In genomic region chr4:89256203-89256800, GRCh38 we compare ENCODE assay signal across 19 cellular contexts. TPM values are rescaled to one million over a fixed set of nuclear protein-coding genes. Genes with fewer than 3 reads are reported as not detected.
DNase-seq lines count a peak whose midpoint lies in the region; ATAC-seq and TF ChIP-seq lines count a peak whose summit lies in the region.
"Had no signal": no experiment of that assay in that cellular context is flagged by ENCODE, and none has a peak within 500 bp of the region (broad histone marks: within the 10 kb centered on the region; RNA-seq: fewer than 3 reads in every experiment).

No MANE protein-coding gene starts in this region.

- BruUV-seq in OCI-LY7 (replicated peaks; lab: Mats Ljungman, UMichigan) = no TSS peak

- no peaks in the 10 kb centered on the region for H3K79me1 ChIP-seq in trophoblast cell (ENCODE audit: low read length)

- no peak overlapping the region for H3K14ac ChIP-seq in trophoblast cell (ENCODE audit: low read length)

- no peaks in the 10 kb centered on the region for H3K9me3 Mint-ChIP-seq in activated T-helper 17 cell treated with anti-CD3 and anti-CD28 coated beads, Interleukin-2, amount 50 U/mL, for 72 hours
- H3K9me3 Mint-ChIP-seq in stimulated activated effector memory CD8-positive, alpha-beta T cell treated with anti-CD3 and anti-CD28 coated beads, Interleukin-12 subunit alpha, Interleukin-12 subunit beta, amount 100 ng/mL, for 72 hours = peaks cover 2% of the 10 kb centered on the region

- no peak overlapping the region for H2BK12ac ChIP-seq in trophoblast cell (ENCODE audit: low read length)

- no peak overlapping the region for H3K18ac ChIP-seq in trophoblast cell (ENCODE audit: low read length)

- DNase-seq in heart right ventricle (no peak), cardiac septum (ENCODE audit: low spot score) (no peak), NCI-H2227 treated with DMSO at 0.1 percent for 48 hours (lab: John Stamatoyannopoulos, UW) (peak; percentile 15), OCI-LY7 (ENCODE audit: low spot score) (no peak), trophoblast cell (no peak)
- DNase-seq in stimulated activated effector memory CD8-positive, alpha-beta T cell treated with anti-CD3 and anti-CD28 coated beads, Interleukin-12 subunit alpha, Interleukin-12 subunit beta, amount 100 ng/mL, for 72 hours (ENCODE audit: low spot score in 2 of 2) = no peak
- DNase-seq: activated naive CD4-positive, alpha-beta T cell; GDM1; HCEC 1CT; hippocampal formation; IMR-90; kidney; mesenchymal stem cell; stimulated activated CD8-positive, alpha-beta memory T cell treated with anti-CD3 and anti-CD28 coated beads, Interleukin-4, amount 100 ng/mL, for 48 hours; SW 1271 had no signal

- H3K4me1 Mint-ChIP-seq in activated T-helper 17 cell treated with anti-CD3 and anti-CD28 coated beads, Interleukin-2, amount 50 U/mL, for 72 hours = peaks cover 84% of the 10 kb centered on the region
- peaks cover 90% of the 10 kb centered on the region for H3K4me1 Mint-ChIP-seq in stimulated activated effector memory CD8-positive, alpha-beta T cell treated with anti-CD3 and anti-CD28 coated beads, Interleukin-12 subunit alpha, Interleukin-12 subunit beta, amount 100 ng/mL, for 72 hours

- H3K4me3 Mint-ChIP-seq in activated T-helper 17 cell treated with anti-CD3 and anti-CD28 coated beads, Interleukin-2, amount 50 U/mL, for 72 hours = peak overlapping the region; percentile 74
- H3K4me3 Mint-ChIP-seq in stimulated activated effector memory CD8-positive, alpha-beta T cell treated with anti-CD3 and anti-CD28 coated beads, Interleukin-12 subunit alpha, Interleukin-12 subunit beta, amount 100 ng/mL, for 72 hours = peak overlapping the region; percentile 45

- no peak overlapping the region for H4K91ac ChIP-seq in trophoblast cell (ENCODE audit: low read depth, low read length)

- H3K27me3 ChIP-seq in heart right ventricle (no peaks in the 10 kb centered on the region), trophoblast cell (ENCODE audit: insufficient read depth, low read length) (no peaks in the 10 kb centered on the region)
- H3K27me3 ChIP-seq: ascending aorta had no signal

- peaks cover 21% of the 10 kb centered on the region for H3K36me3 Mint-ChIP-seq in activated T-helper 17 cell treated with anti-CD3 and anti-CD28 coated beads, Interleukin-2, amount 50 U/mL, for 72 hours (ENCODE audit: low read depth)
- peaks cover 26% of the 10 kb centered on the region for H3K36me3 Mint-ChIP-seq in stimulated activated effector memory CD8-positive, alpha-beta T cell treated with anti-CD3 and anti-CD28 coated beads, Interleukin-12 subunit alpha, Interleukin-12 subunit beta, amount 100 ng/mL, for 72 hours

- H3K4me2 ChIP-seq in OCI-LY7 (ENCODE audit: low read length) (no peak overlapping the region), trophoblast cell (ENCODE audit: low read length) (no peak overlapping the region)

- H2BK5ac ChIP-seq in trophoblast cell (ENCODE audit: low read depth, low read length, poor library complexity) = no peak overlapping the region

- no peak overlapping the region for H3K4ac ChIP-seq in trophoblast cell (ENCODE audit: low read depth, low read length)

- 35 to 52% methylated on average over 3 of the region's 3 CpGs for WGBS in heart right ventricle, 2 donors
- WGBS in trophoblast cell (ENCODE audit: extremely low coverage, insufficient coverage, insufficient read length) = no CpG with 5 or more reads among the region's 3 CpGs

- peak in 4 of 8 donors; percentile 25 to 43 (median 28) for ATAC-seq in heart right ventricle
- peak; percentile 57 for ATAC-seq in activated T-helper 17 cell treated with anti-CD3 and anti-CD28 coated beads, Interleukin-2, amount 50 U/mL, for 72 hours (replicated peaks)
- ATAC-seq in stimulated activated effector memory CD8-positive, alpha-beta T cell treated with anti-CD3 and anti-CD28 coated beads, Interleukin-12 subunit alpha, Interleukin-12 subunit beta, amount 100 ng/mL, for 72 hours = peak; percentile 61
- ATAC-seq in HG02981 (IDR thresholded peaks at IDR 0.05; ENCODE audit: unreplicated experiment) = no peak

- intact Hi-C loops in heart right ventricle (cut with DNase I) = loop anchor here in 6 of 10 donors (5.0 kb wide), 3 partner anchors 36 to 46 kb away; no protein-coding TSS in a partner anchor
- intact Hi-C loops in cardiac septum (cut with DNase I) = loop anchor here (5.0 kb wide), 1 partner anchor 51 kb away; the partner anchor contains the start of gene GPRIN3
- intact Hi-C loops in OCI-LY7 (cut with micrococcal nuclease; ENCODE audit: unreplicated experiment) = no loop called here

- no peaks in the 10 kb centered on the region for H3K9me2 ChIP-seq in OCI-LY7 (ENCODE audit: insufficient read depth, low read length)

- H3K4me1 ChIP-seq in heart right ventricle = peaks cover 2 to 59% (median 25%) of the 10 kb centered on the region in 9 donors
- H3K4me1 ChIP-seq in OCI-LY7 (ENCODE audit: insufficient read depth, low read length, poor library complexity, severe bottlenecking) = no peaks in the 10 kb centered on the region
- no peaks in the 10 kb centered on the region for H3K4me1 ChIP-seq in trophoblast cell (ENCODE audit: control insufficient read depth in 1 of 2, insufficient read depth in 2 of 2, low read length in 2 of 2)
- H3K4me1 ChIP-seq: ascending aorta had no signal

- H4K20me1 ChIP-seq in OCI-LY7 (ENCODE audit: insufficient read depth, low read length) = no peaks in the 10 kb centered on the region

- no peak for TF ChIP-seq CTCF in heart right ventricle (IDR thresholded peaks at IDR 0.05)
- TF ChIP-seq CTCF in OCI-LY7 (conservative IDR thresholded peaks at IDR 0.05; ENCODE audit: low read length) = no peak

- H3K27ac ChIP-seq in heart right ventricle (peak overlapping the region in 6 of 10 donors; percentile 3 to 54 (median 28)), OCI-LY7 (ENCODE audit: low read depth, low read length, poor library complexity, severe bottlenecking) (no peak overlapping the region), trophoblast cell (ENCODE audit: low read depth, low read length) (no peak overlapping the region)
- H3K27ac ChIP-seq: ascending aorta, thoracic aorta had no signal

- H3K27me3 Mint-ChIP-seq in activated T-helper 17 cell treated with anti-CD3 and anti-CD28 coated beads, Interleukin-2, amount 50 U/mL, for 72 hours = no peaks in the 10 kb centered on the region

- H3K36me3 ChIP-seq in heart right ventricle (no peaks in the 10 kb centered on the region), OCI-LY7 (ENCODE audit: insufficient read depth, low read length) (no peaks in the 10 kb centered on the region), trophoblast cell (ENCODE audit: control insufficient read depth in 1 of 2, insufficient read depth in 2 of 2, low read length in 2 of 2) (no peaks in the 10 kb centered on the region)
- H3K36me3 ChIP-seq: ascending aorta, thoracic aorta had no signal

- no peak overlapping the region for H3K23ac ChIP-seq in trophoblast cell (ENCODE audit: low read length)

- H3K79me2 ChIP-seq in OCI-LY7 (ENCODE audit: insufficient read depth, low read depth, low read length) (no peaks in the 10 kb centered on the region), trophoblast cell (ENCODE audit: control insufficient read depth, insufficient read depth, low read length, poor library complexity) (no peaks in the 10 kb centered on the region)

- no peak overlapping the region for H4K12ac ChIP-seq in trophoblast cell (ENCODE audit: low read depth, low read length)

- no peak overlapping the region for H2AFZ ChIP-seq in OCI-LY7 (ENCODE audit: low read length)
- H2AFZ ChIP-seq in trophoblast cell (ENCODE audit: insufficient read depth, low read length, poor library complexity) = no peak overlapping the region

- H3K27ac Mint-ChIP-seq in activated T-helper 17 cell treated with anti-CD3 and anti-CD28 coated beads, Interleukin-2, amount 50 U/mL, for 72 hours = peak overlapping the region; percentile 93
- peak overlapping the region; percentile 90 for H3K27ac Mint-ChIP-seq in stimulated activated effector memory CD8-positive, alpha-beta T cell treated with anti-CD3 and anti-CD28 coated beads, Interleukin-12 subunit alpha, Interleukin-12 subunit beta, amount 100 ng/mL, for 72 hours

- no peak overlapping the region for H3K9ac ChIP-seq in trophoblast cell (ENCODE audit: low read length)

- H2AK5ac ChIP-seq in trophoblast cell (ENCODE audit: low read length) = no peak overlapping the region

- CTCF ChIA-PET in OCI-LY7 (lab: Charles Lee; ENCODE audit: unreplicated experiment) = no interaction called here

- H3K4me3 ChIP-seq in heart right ventricle = no peak overlapping the region
- no peak overlapping the region for H3K4me3 ChIP-seq in OCI-LY7 (ENCODE audit: low read depth, low read length, poor library complexity, severe bottlenecking)
- H3K4me3 ChIP-seq in trophoblast cell (ENCODE audit: low read depth, low read length) = no peak overlapping the region
- H3K4me3 ChIP-seq: ascending aorta, thoracic aorta had no signal

- H2BK120ac ChIP-seq in trophoblast cell (ENCODE audit: insufficient read depth, low read length, poor library complexity) = no peak overlapping the region

- POLR2A ChIA-PET in OCI-LY7 (lab: Charles Lee) = interaction anchor here (0.6 kb wide), 1 partner anchor 26 kb away, joined by 3 read pairs; no protein-coding TSS in a partner anchor

- no peak overlapping the region for H4K8ac ChIP-seq in trophoblast cell (ENCODE audit: low read depth, low read length)

- peaks cover 0 to 3% (median 0%) of the 10 kb centered on the region in 11 donors for H3K9me3 ChIP-seq in heart right ventricle
- H3K9me3 ChIP-seq in OCI-LY7 (ENCODE audit: low read length) = peaks cover 5% of the 10 kb centered on the region; the same call in 1 of the 2 replicates
- no peaks in the 10 kb centered on the region for H3K9me3 ChIP-seq in trophoblast cell (ENCODE audit: insufficient read depth, low read depth, low read length)
- H3K9me3 ChIP-seq: ascending aorta, thoracic aorta had no signal

RNA-seq across cellular contexts. Expression of gene GPRIN3, which starts 51.3 kb away (rescaled TPM):
- total RNA-seq in heart right ventricle (10 to 100 TPM in 4 of 10 donors, 1 to 10 TPM in 6; 4.3 to 12.2 (median 9.8) TPM), cardiac septum (7.3 TPM), OCI-LY7 (2022) (9.3 and 9.9 TPM in 2 replicates)
- 1 to 10 TPM; 1.7 to 3.0 TPM for polyA plus RNA-seq in heart right ventricle
- 10 to 100 TPM; 43.5 to 69.7 TPM for total RNA-seq in activated T-helper 17 cell treated with anti-CD3 and anti-CD28 coated beads, Interleukin-2, amount 50 U/mL, for 72 hours
- total RNA-seq in OCI-LY7 (2014; rRNA removed; shearing (Covaris generic)) = 3.6 and 4.6 TPM in 2 replicates
- 0.19 TPM in 2 replicates for polyA plus RNA-seq in trophoblast cell (2013)
- polyA plus RNA-seq: IMR-90 had no signal

Comparison
In these comparisons a context has a peak if more than half of its experiments do, and no peak if none do; other contexts are left out.
1. H3K27ac ChIP-seq: peak in heart right ventricle (6 of 10); none in OCI-LY7 (single experiment) and trophoblast cell (single experiment).